In genomic region chr6:91268941-91269340, GRCh38 we compare ENCODE assay signal across 27 cellular contexts.
"Had no signal": no experiment of that assay in that cellular context is flagged by ENCODE, and none has a peak within 500 bp of the region (broad histone marks: within the 10 kb centered on the region; RNA-seq: fewer than 3 reads in every experiment).

No MANE protein-coding gene starts in this region.

- DNase-seq: activated B cell treated with CpG ODN at 0.5 μM for 24 hours; activated CD4-positive, alpha-beta T cell treated with anti-CD3 and anti-CD28 coated beads for 1 hour; activated CD4-positive, alpha-beta T cell treated with anti-CD3 and anti-CD28 coated beads, Interleukin-2, amount 10 ng/mL, durations not matched to agents 24 days and 14 days; activated CD4-positive, alpha-beta T cell treated with anti-CD3 and anti-CD28 coated beads, Interleukin-2, amount 50 U/mL, for 48 hours; activated CD8-positive, alpha-beta memory T cell treated with anti-CD3 and anti-CD28 coated beads, Interleukin-2, amount 10 ng/mL, durations not matched to agents 7 days and 5 days; activated effector memory CD4-positive, alpha-beta T cell treated with anti-CD3 and anti-CD28 coated beads, Interleukin-2, amount 50 U/mL, for 16 hours; activated naive CD4-positive, alpha-beta T cell treated with Interleukin-2 at 50 U/mL for 16 hours; activated naive CD8-positive, alpha-beta T cell treated with anti-CD3 and anti-CD28 coated beads, Interleukin-2, amount 50 U/mL, for 24 hours; activated T-cell treated with anti-CD3 and anti-CD28 coated beads, Interleukin-2, amount 50 U/mL, for 4 hours; amniotic stem cell; central memory CD4-positive, alpha-beta T cell; MG63; MV-4-11; NCI-H1092 treated with DMSO at 0.1 percent for 48 hours; NCI-H1436; NCI-H1694 treated with DMSO at 0.1 percent for 48 hours; NCI-H2029 treated with DMSO at 0.1 percent for 48 hours; NCI-H446; NCI-H524; PC-9; SHP77 treated with DMSO at 0.1 percent for 48 hours; T-helper 17 cell; T-helper 9 cell had no signal

- H3K36me3 ChIP-seq: ascending aorta, MG63 had no signal

- H2AFZ ChIP-seq: PC-9 had no signal

- H3K4me2 ChIP-seq: KMS-11, PC-9 had no signal

- H3K27me3 ChIP-seq: ascending aorta, MG63 had no signal

- H3K4me1 ChIP-seq: ascending aorta had no signal

- FAIRE-seq: bronchial epithelial cell, TTC549 had no signal

- H3K9ac ChIP-seq: KMS-11 had no signal

- H3K9me3 ChIP-seq: ascending aorta, MG63 had no signal

- H3K4me3 ChIP-seq: ascending aorta, MG63, PC-9 had no signal

- H3K27ac ChIP-seq: ascending aorta, KMS-11, PC-9 had no signal
